9 cellular contexts compared by ENCODE assay signal in genomic region chr12:2624543-2625266, GRCh38.
DNase-seq lines count a peak whose midpoint lies in the region; ATAC-seq, FAIRE-seq and TF ChIP-seq lines count a peak whose summit lies in the region.
"Had no signal": no experiment of that assay in that cellular context is flagged by ENCODE, and none has a peak within 500 bp of the region (broad histone marks: within the 10 kb centered on the region; RNA-seq: fewer than 3 reads in every experiment).

No MANE protein-coding gene starts in this region.

- intact Hi-C loops in kidney (cut with DNase I): no loop called here

- peak; percentile 26; the same call in 1 of the 3 replicates for ATAC-seq in RWPE2 (ENCODE audit: low read depth)
- no peak for ATAC-seq in HG03108 (IDR thresholded peaks at IDR 0.05; ENCODE audit: unreplicated experiment)
- ATAC-seq in GM18867 (IDR thresholded peaks at IDR 0.05; ENCODE audit: unreplicated experiment): no peak

- H3K27ac ChIP-seq in RWPE2 (ENCODE audit: poor library complexity, severe bottlenecking) (no peak overlapping the region), kidney (ENCODE audit: low read depth in 2 of 2, low read length in 2 of 2) (no peak overlapping the region)

- no peaks in the 10 kb centered on the region for H3K4me1 ChIP-seq in RWPE2 (ENCODE audit: insufficient read depth, poor library complexity, severe bottlenecking)
- no peaks in the 10 kb centered on the region for H3K4me1 ChIP-seq in kidney (ENCODE audit: control insufficient read depth in 1 of 2, insufficient read depth in 1 of 2, low read depth in 1 of 2, low read length in 2 of 2)

- FAIRE-seq in kidney (lab: Jason Lieb, UNC): no peak
- FAIRE-seq: endometrium had no signal

- DNase-seq in AG09319 (ENCODE audit: extremely low read depth, low read depth): no peak
- no peak for DNase-seq in RWPE2 (ENCODE audit: low spot score)
- DNase-seq in fibroblast of villous mesenchyme (ENCODE audit: low read depth): peak; percentile 45
- no peak for DNase-seq in T-helper 1 cell
- no peak for DNase-seq in kidney

- H3K9ac ChIP-seq in kidney (ENCODE audit: low read length in 2 of 2): no peak overlapping the region

- no peaks in the 10 kb centered on the region for H3K9me3 ChIP-seq in RWPE2 (ENCODE audit: severe bottlenecking)
- H3K9me3 ChIP-seq in kidney (ENCODE audit: control insufficient read depth in 1 of 2, low read length in 2 of 2): no peaks in the 10 kb centered on the region

- H3K4me3 ChIP-seq in RWPE2 (ENCODE audit: severe bottlenecking): no peak overlapping the region
- no peak overlapping the region for H3K4me3 ChIP-seq in fibroblast of villous mesenchyme (ENCODE audit: low read depth, low read length)
- H3K4me3 ChIP-seq in kidney (ENCODE audit: low read length in 2 of 2): no peak overlapping the region

- TF ChIP-seq CTCF in AG09319 (IDR thresholded peaks at IDR 0.05; ENCODE audit: low read depth, low read length) (peak; percentile 49), GM12874 (IDR thresholded peaks at IDR 0.05; ENCODE audit: insufficient read depth, low read depth, low read length) (peak; percentile 33; the same call in 1 of the 2 replicates), RWPE2 (IDR thresholded peaks at IDR 0.05; ENCODE audit: poor library complexity, severe bottlenecking) (peak; percentile 15), fibroblast of villous mesenchyme (IDR thresholded peaks at IDR 0.05; ENCODE audit: insufficient read depth, low read depth, low read length) (peak; percentile 39), kidney (IDR thresholded peaks at IDR 0.05; ENCODE audit: borderline replicate concordance, extremely low read depth, insufficient read depth) (no peak)

- H3K27me3 ChIP-seq in RWPE2 (ENCODE audit: insufficient read depth, poor library complexity, severe bottlenecking): peaks cover 53% of the 10 kb centered on the region

- H3K36me3 ChIP-seq in RWPE2 (ENCODE audit: low read depth): no peaks in the 10 kb centered on the region
- H3K36me3 ChIP-seq in kidney (ENCODE audit: control insufficient read depth in 1 of 2, insufficient read depth in 2 of 2, low read length in 2 of 2): no peaks in the 10 kb centered on the region
